Comparison of ENCODE assay signal across 23 cellular contexts in genomic region chr10:59242991-59243390, GRCh38.
"Had no signal": no experiment of that assay in that cellular context is flagged by ENCODE, and none has a peak within 500 bp of the region (broad histone marks: within the 10 kb centered on the region; RNA-seq: fewer than 3 reads in every experiment).

No MANE protein-coding gene starts in this region.

- H3K9me3 ChIP-seq: MG63, SJSA1 had no signal

- DNase-seq: Karpas-422, KG1, MG63, NCI-H1092, NCI-H1105 treated with DMSO at 0.1 percent for 48 hours, NCI-H1417 treated with DMSO at 0.1 percent for 48 hours, NCI-H146, NCI-H1694 treated with DMSO at 0.1 percent for 48 hours, NCI-H1930, NCI-H2081, NCI-H2107, NCI-H2227 treated with DMSO at 0.1 percent for 48 hours, NCI-H524, NCI-H526 treated with DMSO at 0.1 percent for 48 hours, NCI-H748 treated with DMSO at 0.1 percent for 48 hours, Right ventricle myocardium superior, RPMI8226, SIG-M5 had no signal

- H3K36me3 ChIP-seq: MG63, SJSA1 had no signal

- FAIRE-seq: HTR-8/SVneo, RCC 7860 had no signal

- H3K27ac ChIP-seq: HL-60, SJSA1, SK-N-MC had no signal

- H3K27me3 ChIP-seq: MG63, SJSA1 had no signal

- H3K4me1 ChIP-seq: SJSA1 had no signal

- H3K4me3 ChIP-seq: MG63, SJSA1, SK-N-MC had no signal
